In genomic region chr22:40332319-40332781, GRCh38 we compare ENCODE assay signal across 10 cellular contexts.
DNase-seq lines count a peak whose midpoint lies in the region; ATAC-seq and TF ChIP-seq lines count a peak whose summit lies in the region.
"Had no signal": no experiment of that assay in that cellular context is flagged by ENCODE, and none has a peak within 500 bp of the region (broad histone marks: within the 10 kb centered on the region; RNA-seq: fewer than 3 reads in every experiment).

No MANE protein-coding gene starts in this region.

- no peak for TF ChIP-seq CTCF in astrocyte of the spinal cord (IDR thresholded peaks at IDR 0.05; ENCODE audit: low read depth, low read length)

- no peak overlapping the region for H3K4me3 ChIP-seq in astrocyte of the spinal cord (ENCODE audit: low read depth, low read length)

- ATAC-seq in GM21619 (IDR thresholded peaks at IDR 0.05; ENCODE audit: unreplicated experiment) (no peak), GM19035 (IDR thresholded peaks at IDR 0.05; ENCODE audit: unreplicated experiment) (no peak)

- DNase-seq in stimulated activated naive CD4-positive, alpha-beta T cell (lab: John Stamatoyannopoulos, UW): peak; percentile 9 to 67 (median 39)
- no peak for DNase-seq in stimulated activated naive CD4-positive, alpha-beta T cell treated with Interleukin-2 at 50 U/mL for 16 hours (lab: John Stamatoyannopoulos, UW)
- DNase-seq in astrocyte of the spinal cord (ENCODE audit: low read depth, low spot score) (peak; percentile 71), iris pigment epithelial cell (ENCODE audit: low read depth) (peak; percentile 89), DMS79 treated with DMSO at 0.1 percent for 48 hours (lab: John Stamatoyannopoulos, UW) (no peak)
- no peak for DNase-seq in stimulated activated CD8-positive, alpha-beta memory T cell treated with anti-CD3 and anti-CD28 coated beads, Interleukin-4, amount 100 ng/mL, for 48 hours
- DNase-seq: NCI-H2029 treated with DMSO at 0.1 percent for 48 hours, WERI-Rb-1 had no signal

- in situ Hi-C loops in astrocyte of the spinal cord (cut with HindIII; ENCODE audit: low sequenced_read_pairs): no loop called here

Comparison
In these comparisons a context has a peak if more than half of its experiments do, and no peak if none do; other contexts are left out.
1. DNase-seq: peak in stimulated activated naive CD4-positive, alpha-beta T cell (6 of 6), astrocyte of the spinal cord (single experiment) and iris pigment epithelial cell (single experiment); none in stimulated activated naive CD4-positive, alpha-beta T cell treated with Interleukin-2 at 50 U/mL for 16 hours (single experiment), DMS79 treated with DMSO at 0.1 percent for 48 hours (single experiment) and stimulated activated CD8-positive, alpha-beta memory T cell treated with anti-CD3 and anti-CD28 coated beads, Interleukin-4, amount 100 ng/mL, for 48 hours (single experiment).